Comparison of ENCODE assay signal across 8 cellular contexts in genomic region chr12:95336387-95337067, GRCh38.
DNase-seq lines count a peak whose midpoint lies in the region; ATAC-seq and TF ChIP-seq lines count a peak whose summit lies in the region.

No MANE protein-coding gene starts in this region.

- no peaks in the 10 kb centered on the region for H3K9me3 ChIP-seq in HCT116 (ENCODE audit: control insufficient read depth in 1 of 2, insufficient read depth in 1 of 2, low read depth in 1 of 2, low read length in 2 of 2)
- no peaks in the 10 kb centered on the region for H3K9me3 ChIP-seq in thyroid gland

- H2AFZ ChIP-seq in HCT116 (ENCODE audit: low read depth, low read length, poor library complexity, severe bottlenecking): peak overlapping the region; percentile 71

- H3K27me3 ChIP-seq in HCT116 (ENCODE audit: insufficient read depth, low read length) (no peaks in the 10 kb centered on the region), thyroid gland (no peaks in the 10 kb centered on the region)

- TF ChIP-seq POLR2A in HCT116 (IDR thresholded peaks at IDR 0.05; ENCODE audit: borderline replicate concordance, extremely low read depth, insufficient read depth, insufficient read length): no peak
- TF ChIP-seq POLR2A in thyroid gland (IDR thresholded peaks at IDR 0.05): no peak

- H3K36me3 ChIP-seq in HCT116 (ENCODE audit: control insufficient read depth in 1 of 2, insufficient read depth in 2 of 2, low read length in 2 of 2) (no peaks in the 10 kb centered on the region), thyroid gland (no peaks in the 10 kb centered on the region)

- RAD21 ChIA-PET in HCT116 (lab: Charles Lee; ENCODE audit: low non-redundant PET in 1 of 2, low total read pairs in 2 of 2, uncharacterized antibody in 2 of 2, unreplicated experiment in 2 of 2): interaction anchor here in 1 of 2 experiments (0.7 to 2.6 kb wide), 2 partner anchors 24 to 219 kb away, joined by 3 to 15 read pairs; no protein-coding TSS in a partner anchor

- H4K20me1 ChIP-seq in HCT116 (ENCODE audit: insufficient read depth): no peaks in the 10 kb centered on the region

- WGBS in thyroid gland, 2 donors: 22 to 24% methylated on average over 10 of the region's 10 CpGs

- no peak overlapping the region for H3K9ac ChIP-seq in HCT116 (ENCODE audit: low read length)

- peak overlapping the region; percentile 24; the same call in 1 of the 2 replicates for H3K4me2 ChIP-seq in HCT116 (ENCODE audit: low read length)

- peak; percentile 57 for ATAC-seq in HCT116

- peak; percentile 65 for DNase-seq in HCT116 (ENCODE audit: low read depth, low spot score)
- peak; percentile 78 for DNase-seq in NCI-H82 treated with DMSO at 0.1 percent for 48 hours (lab: John Stamatoyannopoulos, UW; ENCODE audit: unreplicated experiment)
- DNase-seq in dermis blood vessel endothelial cell: peak; percentile 94
- peak; percentile 93 for DNase-seq in left kidney (ENCODE audit: low read depth, low spot score)
- peak; percentile 80 to 85 for DNase-seq in thyroid gland
- DNase-seq in stimulated activated CD4-positive, alpha-beta T cell treated with anti-CD3 and anti-CD28 coated beads, Interleukin-12 subunit alpha, Interleukin-12 subunit beta, amount 100 ng/mL, for 4 hours: no peak
- DNase-seq in stimulated activated CD4-positive, alpha-beta T cell treated with anti-CD3 and anti-CD28 coated beads, Interleukin-4, amount 100 ng/mL, for 1 hour: no peak
- DNase-seq in T-helper 9 cell: no peak

- H3K79me2 ChIP-seq in HCT116 (ENCODE audit: insufficient read depth, low read length): no peaks in the 10 kb centered on the region

- TF ChIP-seq CTCF in HCT116 (IDR thresholded peaks at IDR 0.05 in 2 of 3, conservative IDR thresholded peaks at IDR 0.05 in 1 of 3; ENCODE audit: borderline replicate concordance in 1 of 3, insufficient read depth in 1 of 3, low read depth in 2 of 3, low read length in 2 of 3): peak; percentile 82 to 91 (median 83)
- TF ChIP-seq CTCF in thyroid gland (IDR thresholded peaks at IDR 0.05): peak; percentile 52 to 99 (median 87)

- intact Hi-C loops in HCT116 (cut with micrococcal nuclease) (loop anchor here (1.0 to 5.0 kb wide), 5 partner anchors 196 to 790 kb away; no protein-coding TSS in a partner anchor), thyroid gland (cut with DNase I) (loop anchor here (2.0 to 10.0 kb wide), 3 partner anchors 198 to 794 kb away; no protein-coding TSS in a partner anchor)

- no TSS peak for BruUV-seq in HCT116 (replicated peaks; lab: Mats Ljungman, UMichigan)

- H3K4me1 ChIP-seq in HCT116 (ENCODE audit: control insufficient read depth in 1 of 2, insufficient read depth in 2 of 2, low read length in 2 of 2) (peaks cover 16 to 59% of the 10 kb centered on the region in 2 experiments), thyroid gland (peaks cover 7 to 14% of the 10 kb centered on the region in 2 donors)

- H3K27ac ChIP-seq in HCT116 (ENCODE audit: low read depth, low read length) (no peak overlapping the region), thyroid gland (peak overlapping the region in 2 of 3 donors; percentile 63 to 73)

- H3K4me3 ChIP-seq in HCT116 (replicated peaks in 1 of 2; ENCODE audit: low read depth in 1 of 2, low read length in 2 of 2): no peak overlapping the region
- no peak overlapping the region for H3K4me3 ChIP-seq in thyroid gland (replicated peaks in 1 of 3)

- TF ChIP-seq RAD21 in HCT116 (IDR thresholded peaks at IDR 0.05; ENCODE audit: low read depth): peak; percentile 97

- POLR2A ChIA-PET in HCT116 (lab: Charles Lee): interaction anchor here (1.0 kb wide), 1 partner anchor 15 kb away, joined by 3 read pairs; no protein-coding TSS in a partner anchor

- CTCF ChIA-PET in HCT116 (lab: Charles Lee): interaction anchor here (1.3 to 4.4 kb wide), 4 partner anchors 198 to 788 kb away, joined by 3 to 16 read pairs (median 4); no protein-coding TSS in a partner anchor

- no peaks in the 10 kb centered on the region for H3K9me2 ChIP-seq in HCT116 (ENCODE audit: insufficient read depth)

TF ChIP-seq in HCT116, 20 proteins besides CTCF, POLR2A, EP300 and RAD21:
- TF ChIP-seq CEBPB (IDR thresholded peaks at IDR 0.05; ENCODE audit: low read depth) (no peak), SRF (IDR thresholded peaks at IDR 0.05; ENCODE audit: low read depth) (peak; percentile 63), ZFX (IDR thresholded peaks at IDR 0.05) (no peak)

Comparison
In these comparisons a context has a peak if more than half of its experiments do, and no peak if none do; other contexts are left out.
1. DNase-seq: peak in HCT116 (single experiment), NCI-H82 treated with DMSO at 0.1 percent for 48 hours (single experiment), dermis blood vessel endothelial cell (single experiment), left kidney (single experiment) and thyroid gland (2 of 2); none in stimulated activated CD4-positive, alpha-beta T cell treated with anti-CD3 and anti-CD28 coated beads, Interleukin-12 subunit alpha, Interleukin-12 subunit beta, amount 100 ng/mL, for 4 hours (single experiment), stimulated activated CD4-positive, alpha-beta T cell treated with anti-CD3 and anti-CD28 coated beads, Interleukin-4, amount 100 ng/mL, for 1 hour (single experiment) and T-helper 9 cell (single experiment).